In genomic region chr19:1567116-1567847, GRCh38 we compare ENCODE assay signal across 1 cellular context.
TF ChIP-seq lines count a peak whose summit lies in the region.

No MANE protein-coding gene starts in this region.

TF ChIP-seq in WTC11, 78 proteins besides CTCF, POLR2A, EP300 and RAD21 (continued from another document and continues in another):
- TF ChIP-seq ATF6 (CRISPR knock-in tag; IDR thresholded peaks at IDR 0.05), result no peak
- no peak for TF ChIP-seq ELF4 (CRISPR knock-in tag; IDR thresholded peaks at IDR 0.05; ENCODE audit: low read depth)
- no peak for TF ChIP-seq PRRX2 (CRISPR knock-in tag; IDR thresholded peaks at IDR 0.05)
- TF ChIP-seq ZNF138 (CRISPR knock-in tag; conservative IDR thresholded peaks at IDR 0.05), result no peak
- TF ChIP-seq HMGA2 (CRISPR knock-in tag; IDR thresholded peaks at IDR 0.05), result no peak
- TF ChIP-seq JUN (CRISPR knock-in tag; IDR thresholded peaks at IDR 0.05), result no peak
- TF ChIP-seq, protein P1, sequence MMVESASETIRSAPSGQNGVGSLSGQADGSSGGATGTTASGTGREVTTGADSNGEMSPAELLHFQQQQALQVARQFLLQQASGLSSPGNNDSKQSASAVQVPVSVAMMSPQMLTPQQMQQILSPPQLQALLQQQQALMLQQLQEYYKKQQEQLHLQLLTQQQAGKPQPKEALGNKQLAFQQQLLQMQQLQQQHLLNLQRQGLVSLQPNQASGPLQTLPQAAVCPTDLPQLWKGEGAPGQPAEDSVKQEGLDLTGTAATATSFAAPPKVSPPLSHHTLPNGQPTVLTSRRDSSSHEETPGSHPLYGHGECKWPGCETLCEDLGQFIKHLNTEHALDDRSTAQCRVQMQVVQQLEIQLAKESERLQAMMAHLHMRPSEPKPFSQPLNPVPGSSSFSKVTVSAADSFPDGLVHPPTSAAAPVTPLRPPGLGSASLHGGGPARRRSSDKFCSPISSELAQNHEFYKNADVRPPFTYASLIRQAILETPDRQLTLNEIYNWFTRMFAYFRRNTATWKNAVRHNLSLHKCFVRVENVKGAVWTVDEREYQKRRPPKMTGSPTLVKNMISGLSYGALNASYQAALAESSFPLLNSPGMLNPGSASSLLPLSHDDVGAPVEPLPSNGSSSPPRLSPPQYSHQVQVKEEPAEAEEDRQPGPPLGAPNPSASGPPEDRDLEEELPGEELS (CRISPR knock-in tag; IDR thresholded peaks at IDR 0.05), result no peak
- no peak for TF ChIP-seq GRHL2 (CRISPR knock-in tag; IDR thresholded peaks at IDR 0.05; ENCODE audit: insufficient replicate concordance, severe bottlenecking)
- TF ChIP-seq, protein P2, sequence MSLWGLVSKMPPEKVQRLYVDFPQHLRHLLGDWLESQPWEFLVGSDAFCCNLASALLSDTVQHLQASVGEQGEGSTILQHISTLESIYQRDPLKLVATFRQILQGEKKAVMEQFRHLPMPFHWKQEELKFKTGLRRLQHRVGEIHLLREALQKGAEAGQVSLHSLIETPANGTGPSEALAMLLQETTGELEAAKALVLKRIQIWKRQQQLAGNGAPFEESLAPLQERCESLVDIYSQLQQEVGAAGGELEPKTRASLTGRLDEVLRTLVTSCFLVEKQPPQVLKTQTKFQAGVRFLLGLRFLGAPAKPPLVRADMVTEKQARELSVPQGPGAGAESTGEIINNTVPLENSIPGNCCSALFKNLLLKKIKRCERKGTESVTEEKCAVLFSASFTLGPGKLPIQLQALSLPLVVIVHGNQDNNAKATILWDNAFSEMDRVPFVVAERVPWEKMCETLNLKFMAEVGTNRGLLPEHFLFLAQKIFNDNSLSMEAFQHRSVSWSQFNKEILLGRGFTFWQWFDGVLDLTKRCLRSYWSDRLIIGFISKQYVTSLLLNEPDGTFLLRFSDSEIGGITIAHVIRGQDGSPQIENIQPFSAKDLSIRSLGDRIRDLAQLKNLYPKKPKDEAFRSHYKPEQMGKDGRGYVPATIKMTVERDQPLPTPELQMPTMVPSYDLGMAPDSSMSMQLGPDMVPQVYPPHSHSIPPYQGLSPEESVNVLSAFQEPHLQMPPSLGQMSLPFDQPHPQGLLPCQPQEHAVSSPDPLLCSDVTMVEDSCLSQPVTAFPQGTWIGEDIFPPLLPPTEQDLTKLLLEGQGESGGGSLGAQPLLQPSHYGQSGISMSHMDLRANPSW (CRISPR knock-in tag; conservative IDR thresholded peaks at IDR 0.05; ENCODE audit: low read depth), result no peak
- TF ChIP-seq, protein P3, sequence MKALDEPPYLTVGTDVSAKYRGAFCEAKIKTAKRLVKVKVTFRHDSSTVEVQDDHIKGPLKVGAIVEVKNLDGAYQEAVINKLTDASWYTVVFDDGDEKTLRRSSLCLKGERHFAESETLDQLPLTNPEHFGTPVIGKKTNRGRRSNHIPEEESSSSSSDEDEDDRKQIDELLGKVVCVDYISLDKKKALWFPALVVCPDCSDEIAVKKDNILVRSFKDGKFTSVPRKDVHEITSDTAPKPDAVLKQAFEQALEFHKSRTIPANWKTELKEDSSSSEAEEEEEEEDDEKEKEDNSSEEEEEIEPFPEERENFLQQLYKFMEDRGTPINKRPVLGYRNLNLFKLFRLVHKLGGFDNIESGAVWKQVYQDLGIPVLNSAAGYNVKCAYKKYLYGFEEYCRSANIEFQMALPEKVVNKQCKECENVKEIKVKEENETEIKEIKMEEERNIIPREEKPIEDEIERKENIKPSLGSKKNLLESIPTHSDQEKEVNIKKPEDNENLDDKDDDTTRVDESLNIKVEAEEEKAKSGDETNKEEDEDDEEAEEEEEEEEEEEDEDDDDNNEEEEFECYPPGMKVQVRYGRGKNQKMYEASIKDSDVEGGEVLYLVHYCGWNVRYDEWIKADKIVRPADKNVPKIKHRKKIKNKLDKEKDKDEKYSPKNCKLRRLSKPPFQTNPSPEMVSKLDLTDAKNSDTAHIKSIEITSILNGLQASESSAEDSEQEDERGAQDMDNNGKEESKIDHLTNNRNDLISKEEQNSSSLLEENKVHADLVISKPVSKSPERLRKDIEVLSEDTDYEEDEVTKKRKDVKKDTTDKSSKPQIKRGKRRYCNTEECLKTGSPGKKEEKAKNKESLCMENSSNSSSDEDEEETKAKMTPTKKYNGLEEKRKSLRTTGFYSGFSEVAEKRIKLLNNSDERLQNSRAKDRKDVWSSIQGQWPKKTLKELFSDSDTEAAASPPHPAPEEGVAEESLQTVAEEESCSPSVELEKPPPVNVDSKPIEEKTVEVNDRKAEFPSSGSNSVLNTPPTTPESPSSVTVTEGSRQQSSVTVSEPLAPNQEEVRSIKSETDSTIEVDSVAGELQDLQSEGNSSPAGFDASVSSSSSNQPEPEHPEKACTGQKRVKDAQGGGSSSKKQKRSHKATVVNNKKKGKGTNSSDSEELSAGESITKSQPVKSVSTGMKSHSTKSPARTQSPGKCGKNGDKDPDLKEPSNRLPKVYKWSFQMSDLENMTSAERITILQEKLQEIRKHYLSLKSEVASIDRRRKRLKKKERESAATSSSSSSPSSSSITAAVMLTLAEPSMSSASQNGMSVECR (CRISPR knock-in tag; IDR thresholded peaks at IDR 0.05; ENCODE audit: borderline replicate concordance), result no peak
- TF ChIP-seq ATF2 (CRISPR knock-in tag; IDR thresholded peaks at IDR 0.05; ENCODE audit: borderline replicate concordance, low read depth), result no peak
- TF ChIP-seq FOXP1 (CRISPR knock-in tag; IDR thresholded peaks at IDR 0.05; ENCODE audit: borderline replicate concordance), result no peak
- peak; percentile 72 for TF ChIP-seq ZNF423 (CRISPR knock-in tag; IDR thresholded peaks at IDR 0.05)
- no peak for TF ChIP-seq GTF2I (CRISPR knock-in tag; conservative IDR thresholded peaks at IDR 0.05)
- TF ChIP-seq NFE2L1 (CRISPR knock-in tag; IDR thresholded peaks at IDR 0.05), result no peak
- TF ChIP-seq, protein P4, sequence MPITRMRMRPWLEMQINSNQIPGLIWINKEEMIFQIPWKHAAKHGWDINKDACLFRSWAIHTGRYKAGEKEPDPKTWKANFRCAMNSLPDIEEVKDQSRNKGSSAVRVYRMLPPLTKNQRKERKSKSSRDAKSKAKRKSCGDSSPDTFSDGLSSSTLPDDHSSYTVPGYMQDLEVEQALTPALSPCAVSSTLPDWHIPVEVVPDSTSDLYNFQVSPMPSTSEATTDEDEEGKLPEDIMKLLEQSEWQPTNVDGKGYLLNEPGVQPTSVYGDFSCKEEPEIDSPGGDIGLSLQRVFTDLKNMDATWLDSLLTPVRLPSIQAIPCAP (CRISPR knock-in tag; IDR thresholded peaks at IDR 0.05), result no peak
- no peak; the same call in 1 of the 2 replicates for TF ChIP-seq TP53 (CRISPR knock-in tag; IDR thresholded peaks at IDR 0.05)
- TF ChIP-seq OVOL2 (CRISPR knock-in tag; IDR thresholded peaks at IDR 0.05; ENCODE audit: borderline replicate concordance), result no peak
- TF ChIP-seq SOX15 (CRISPR knock-in tag; IDR thresholded peaks at IDR 0.05), result no peak
- TF ChIP-seq FOXJ3 (CRISPR knock-in tag; IDR thresholded peaks at IDR 0.05; ENCODE audit: borderline replicate concordance), result no peak
- 0 out of 2 replicates have a peak, but pooled peaks have one; percentile 22 for TF ChIP-seq ZNF263 (CRISPR knock-in tag; IDR thresholded peaks at IDR 0.05; ENCODE audit: low read depth)
- TF ChIP-seq MLX (CRISPR knock-in tag; IDR thresholded peaks at IDR 0.05), result no peak
- TF ChIP-seq NFYB (CRISPR knock-in tag; conservative IDR thresholded peaks at IDR 0.05; ENCODE audit: low read depth), result no peak
- TF ChIP-seq GABPB1 (CRISPR knock-in tag; IDR thresholded peaks at IDR 0.05), result no peak
- no peak for TF ChIP-seq E2F1 (CRISPR knock-in tag; IDR thresholded peaks at IDR 0.05)
- TF ChIP-seq ATF1 (CRISPR knock-in tag; IDR thresholded peaks at IDR 0.05), result no peak
- TF ChIP-seq NR1H2 (CRISPR knock-in tag; IDR thresholded peaks at IDR 0.05), result no peak
- no peak for TF ChIP-seq KAT7 (CRISPR knock-in tag; IDR thresholded peaks at IDR 0.05; ENCODE audit: borderline replicate concordance)
- TF ChIP-seq E2F4 (CRISPR knock-in tag; IDR thresholded peaks at IDR 0.05; ENCODE audit: borderline replicate concordance, low read depth), result peak; percentile 45; the same call in 1 of the 2 replicates
- no peak for TF ChIP-seq SMAD3 (CRISPR knock-in tag; IDR thresholded peaks at IDR 0.05; ENCODE audit: borderline replicate concordance)
- no peak for TF ChIP-seq ESRRA (CRISPR knock-in tag; IDR thresholded peaks at IDR 0.05; ENCODE audit: borderline replicate concordance)
- TF ChIP-seq ATF3 (CRISPR knock-in tag; conservative IDR thresholded peaks at IDR 0.05), result no peak
- TF ChIP-seq, protein P5, sequence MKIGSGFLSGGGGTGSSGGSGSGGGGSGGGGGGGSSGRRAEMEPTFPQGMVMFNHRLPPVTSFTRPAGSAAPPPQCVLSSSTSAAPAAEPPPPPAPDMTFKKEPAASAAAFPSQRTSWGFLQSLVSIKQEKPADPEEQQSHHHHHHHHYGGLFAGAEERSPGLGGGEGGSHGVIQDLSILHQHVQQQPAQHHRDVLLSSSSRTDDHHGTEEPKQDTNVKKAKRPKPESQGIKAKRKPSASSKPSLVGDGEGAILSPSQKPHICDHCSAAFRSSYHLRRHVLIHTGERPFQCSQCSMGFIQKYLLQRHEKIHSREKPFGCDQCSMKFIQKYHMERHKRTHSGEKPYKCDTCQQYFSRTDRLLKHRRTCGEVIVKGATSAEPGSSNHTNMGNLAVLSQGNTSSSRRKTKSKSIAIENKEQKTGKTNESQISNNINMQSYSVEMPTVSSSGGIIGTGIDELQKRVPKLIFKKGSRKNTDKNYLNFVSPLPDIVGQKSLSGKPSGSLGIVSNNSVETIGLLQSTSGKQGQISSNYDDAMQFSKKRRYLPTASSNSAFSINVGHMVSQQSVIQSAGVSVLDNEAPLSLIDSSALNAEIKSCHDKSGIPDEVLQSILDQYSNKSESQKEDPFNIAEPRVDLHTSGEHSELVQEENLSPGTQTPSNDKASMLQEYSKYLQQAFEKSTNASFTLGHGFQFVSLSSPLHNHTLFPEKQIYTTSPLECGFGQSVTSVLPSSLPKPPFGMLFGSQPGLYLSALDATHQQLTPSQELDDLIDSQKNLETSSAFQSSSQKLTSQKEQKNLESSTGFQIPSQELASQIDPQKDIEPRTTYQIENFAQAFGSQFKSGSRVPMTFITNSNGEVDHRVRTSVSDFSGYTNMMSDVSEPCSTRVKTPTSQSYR (CRISPR knock-in tag; IDR thresholded peaks at IDR 0.05), result no peak
- TF ChIP-seq E2F5 (CRISPR knock-in tag; IDR thresholded peaks at IDR 0.05), result 0 out of 2 replicates have a peak, but pooled peaks have one; percentile 37
- TF ChIP-seq, protein P6, sequence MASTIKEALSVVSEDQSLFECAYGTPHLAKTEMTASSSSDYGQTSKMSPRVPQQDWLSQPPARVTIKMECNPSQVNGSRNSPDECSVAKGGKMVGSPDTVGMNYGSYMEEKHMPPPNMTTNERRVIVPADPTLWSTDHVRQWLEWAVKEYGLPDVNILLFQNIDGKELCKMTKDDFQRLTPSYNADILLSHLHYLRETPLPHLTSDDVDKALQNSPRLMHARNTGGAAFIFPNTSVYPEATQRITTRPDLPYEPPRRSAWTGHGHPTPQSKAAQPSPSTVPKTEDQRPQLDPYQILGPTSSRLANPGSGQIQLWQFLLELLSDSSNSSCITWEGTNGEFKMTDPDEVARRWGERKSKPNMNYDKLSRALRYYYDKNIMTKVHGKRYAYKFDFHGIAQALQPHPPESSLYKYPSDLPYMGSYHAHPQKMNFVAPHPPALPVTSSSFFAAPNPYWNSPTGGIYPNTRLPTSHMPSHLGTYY (CRISPR knock-in tag; IDR thresholded peaks at IDR 0.05), result no peak
